8 cellular contexts compared by ENCODE assay signal in the genomic region with DNA sequence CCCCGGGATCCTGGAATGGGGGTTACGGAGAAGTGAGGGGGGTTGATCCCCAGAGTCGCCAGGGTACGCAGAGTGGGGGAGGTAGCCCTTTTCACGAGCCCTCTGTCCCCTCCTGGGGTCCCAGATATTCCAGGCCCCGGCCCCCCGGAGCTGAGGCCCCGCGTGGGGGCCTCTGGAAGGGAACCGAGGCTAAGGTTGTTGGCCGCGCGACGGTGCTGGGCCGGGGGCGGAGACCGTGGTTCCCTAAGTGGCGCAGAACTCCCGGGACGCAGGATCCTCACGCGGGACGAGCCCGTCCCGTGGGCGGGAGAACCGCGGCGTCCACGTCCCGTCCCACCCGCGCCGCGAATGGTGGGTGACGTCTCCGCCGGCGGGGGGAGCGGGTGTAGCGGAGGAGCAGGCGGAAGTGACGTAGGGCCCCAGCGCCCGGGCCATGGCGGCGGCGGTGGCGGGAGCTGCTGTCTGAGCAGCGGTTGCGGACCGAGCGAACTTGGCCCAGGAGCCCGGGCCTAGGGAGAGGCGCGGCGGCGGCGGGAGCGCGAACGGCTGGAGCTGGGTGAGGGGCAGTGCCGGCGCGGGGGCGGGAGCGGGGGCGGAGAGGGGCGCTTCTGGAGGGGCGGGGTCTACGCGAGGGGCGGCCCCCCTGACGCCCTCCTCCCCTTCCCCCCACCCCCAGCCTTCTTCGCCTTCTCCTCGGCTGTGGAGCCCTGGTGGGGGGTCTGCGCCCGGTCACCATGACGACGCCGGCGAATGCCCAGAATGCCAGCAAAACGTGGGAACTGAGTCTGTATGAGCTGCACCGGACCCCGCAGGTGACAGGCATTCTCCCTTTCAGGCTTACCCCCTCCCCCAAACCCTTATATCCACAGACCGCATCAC. TPM values are rescaled to one million over a fixed set of nuclear protein-coding genes. Genes with fewer than 3 reads are reported as not detected.
DNase-seq lines count a peak whose midpoint lies in the region; ATAC-seq and TF ChIP-seq lines count a peak whose summit lies in the region.

A gene (plus strand): TSS at position 412 of the 879 bp plus-strand sequence. CDS start 323 bp downstream, at position 735.

- in situ Hi-C loops in GM18951 (cut with MboI; ENCODE audit: low sequenced_read_pairs, unreplicated experiment) (no loop called here), SK-MEL-5 (cut with HindIII; ENCODE audit: low pct_unique_long_range_greater_than_20kb, low sequenced_read_pairs) (no loop called here)

- H3K4me3 Mint-ChIP-seq in neural crest cell, result peak within 1 kb of the TSS; percentile 99
- peak within 1 kb of the TSS; percentile 96 to 98 for H3K4me3 Mint-ChIP-seq in stimulated activated naive CD8-positive, alpha-beta T cell treated with anti-CD3 and anti-CD28 coated beads, Interleukin-15, amount 100 ng/mL, for 72 hours

- peak; percentile 26 for ATAC-seq in foreskin keratinocyte
- peak; percentile 37 for ATAC-seq in stimulated activated naive CD8-positive, alpha-beta T cell treated with anti-CD3 and anti-CD28 coated beads, Interleukin-15, amount 100 ng/mL, for 72 hours

- peaks cover 66% of the 10 kb centered on the region for H3K4me1 Mint-ChIP-seq in neural crest cell
- peaks cover 81% of the 10 kb centered on the region for H3K4me1 Mint-ChIP-seq in stimulated activated naive CD8-positive, alpha-beta T cell treated with anti-CD3 and anti-CD28 coated beads, Interleukin-15, amount 100 ng/mL, for 72 hours

- H3K27ac ChIP-seq in foreskin keratinocyte, result peak within 1 kb of the TSS; percentile 81

- H3K27me3 ChIP-seq in foreskin keratinocyte, result peaks cover 4% of the 10 kb centered on the region

- DNase-seq in AG10803 (ENCODE audit: low read depth), result peak; percentile 76
- DNase-seq in Jurkat, Clone E6-1 (ENCODE audit: low read depth, low spot score), result peak; percentile 54
- DNase-seq in SK-MEL-5 (ENCODE audit: low read depth, low spot score), result peak; percentile 67
- DNase-seq in activated gamma-delta T cell treated with anti-CD3 and anti-CD28 coated beads, Interleukin-2, amount 50 U/mL, for 16 hours (ENCODE audit: low read depth), result peak; percentile 77
- DNase-seq in foreskin keratinocyte, result peak in 1 of 2 donors; percentile 35
- DNase-seq in neural crest cell (ENCODE audit: low read depth, low spot score), result peak; percentile 63
- DNase-seq in stimulated activated naive CD8-positive, alpha-beta T cell treated with anti-CD3 and anti-CD28 coated beads, Interleukin-15, amount 100 ng/mL, for 72 hours, result peak; percentile 75 to 82

- H3K4me1 ChIP-seq in foreskin keratinocyte, result peaks cover 22% of the 10 kb centered on the region

- TF ChIP-seq CTCF in AG10803 (conservative IDR thresholded peaks at IDR 0.05; ENCODE audit: low read length) (no peak), foreskin keratinocyte (conservative IDR thresholded peaks at IDR 0.05) (no peak), neural crest cell (conservative IDR thresholded peaks at IDR 0.05) (no peak)

- TF ChIP-seq POLR2A in GM18951 (IDR thresholded peaks at IDR 0.05; ENCODE audit: extremely low read depth, insufficient read depth, insufficient read length), result peak; percentile 95

- H3K4me3 ChIP-seq in AG10803 (ENCODE audit: low read length), result peak within 1 kb of the TSS; percentile 89
- peak within 1 kb of the TSS; percentile 81 for H3K4me3 ChIP-seq in Jurkat, Clone E6-1 (ENCODE audit: low read length)

- H3K9me3 Mint-ChIP-seq in neural crest cell, result no peaks in the 10 kb centered on the region
- no peaks in the 10 kb centered on the region for H3K9me3 Mint-ChIP-seq in stimulated activated naive CD8-positive, alpha-beta T cell treated with anti-CD3 and anti-CD28 coated beads, Interleukin-15, amount 100 ng/mL, for 72 hours

- peaks cover 10% of the 10 kb centered on the region for H3K27me3 Mint-ChIP-seq in neural crest cell (ENCODE audit: low read depth)
- H3K27me3 Mint-ChIP-seq in stimulated activated naive CD8-positive, alpha-beta T cell treated with anti-CD3 and anti-CD28 coated beads, Interleukin-15, amount 100 ng/mL, for 72 hours, result peaks cover under 1% of the 10 kb centered on the region

- peaks cover 14% of the 10 kb centered on the region for H3K36me3 Mint-ChIP-seq in neural crest cell (ENCODE audit: low read depth)

- peak within 1 kb of the TSS; percentile 98 for H3K27ac Mint-ChIP-seq in neural crest cell (ENCODE audit: unreplicated experiment)
- peak within 1 kb of the TSS; percentile 96 to 97 for H3K27ac Mint-ChIP-seq in stimulated activated naive CD8-positive, alpha-beta T cell treated with anti-CD3 and anti-CD28 coated beads, Interleukin-15, amount 100 ng/mL, for 72 hours

RNA-seq across cellular contexts. Expression of the gene that starts here (rescaled TPM):
- polyA plus RNA-seq in Jurkat, Clone E6-1 (2012; ENCODE audit: insufficient read depth, insufficient read length), result 75.4 TPM
- total RNA-seq in SK-MEL-5 (2014; rRNA removed; shearing (Covaris generic)), result 22.5 and 25.8 TPM in 2 replicates
- 37.0 and 38.3 TPM in 2 replicates for polyA plus RNA-seq in SK-MEL-5 (2015; cell fraction: cytosol; rRNA removed)
- 50.8 and 53.5 TPM in 2 replicates for polyA plus RNA-seq in SK-MEL-5 (2015; cell fraction: nucleus; rRNA removed)
- total RNA-seq in foreskin keratinocyte (35.3 and 37.1 TPM in 2 replicates), neural crest cell (61.2 and 61.7 TPM in 2 replicates)
- 47.6 and 48.9 TPM in 2 replicates for polyA plus RNA-seq in foreskin keratinocyte
